In genomic region chr20:34302723-34303528, GRCh38 we compare ENCODE assay signal across 1 cellular context.
TF ChIP-seq lines count a peak whose summit lies in the region.

AHCY (minus strand) TSS chr20:34303355; CDS start chr20:34303270, 85 bp downstream.

TF ChIP-seq in GM12878, 131 proteins besides CTCF, POLR2A, EP300 and RAD21 (continued from another document and continues in another):
- TF ChIP-seq, protein P1, sequence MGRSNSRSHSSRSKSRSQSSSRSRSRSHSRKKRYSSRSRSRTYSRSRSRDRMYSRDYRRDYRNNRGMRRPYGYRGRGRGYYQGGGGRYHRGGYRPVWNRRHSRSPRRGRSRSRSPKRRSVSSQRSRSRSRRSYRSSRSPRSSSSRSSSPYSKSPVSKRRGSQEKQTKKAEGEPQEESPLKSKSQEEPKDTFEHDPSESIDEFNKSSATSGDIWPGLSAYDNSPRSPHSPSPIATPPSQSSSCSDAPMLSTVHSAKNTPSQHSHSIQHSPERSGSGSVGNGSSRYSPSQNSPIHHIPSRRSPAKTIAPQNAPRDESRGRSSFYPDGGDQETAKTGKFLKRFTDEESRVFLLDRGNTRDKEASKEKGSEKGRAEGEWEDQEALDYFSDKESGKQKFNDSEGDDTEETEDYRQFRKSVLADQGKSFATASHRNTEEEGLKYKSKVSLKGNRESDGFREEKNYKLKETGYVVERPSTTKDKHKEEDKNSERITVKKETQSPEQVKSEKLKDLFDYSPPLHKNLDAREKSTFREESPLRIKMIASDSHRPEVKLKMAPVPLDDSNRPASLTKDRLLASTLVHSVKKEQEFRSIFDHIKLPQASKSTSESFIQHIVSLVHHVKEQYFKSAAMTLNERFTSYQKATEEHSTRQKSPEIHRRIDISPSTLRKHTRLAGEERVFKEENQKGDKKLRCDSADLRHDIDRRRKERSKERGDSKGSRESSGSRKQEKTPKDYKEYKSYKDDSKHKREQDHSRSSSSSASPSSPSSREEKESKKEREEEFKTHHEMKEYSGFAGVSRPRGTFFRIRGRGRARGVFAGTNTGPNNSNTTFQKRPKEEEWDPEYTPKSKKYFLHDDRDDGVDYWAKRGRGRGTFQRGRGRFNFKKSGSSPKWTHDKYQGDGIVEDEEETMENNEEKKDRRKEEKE (IDR thresholded peaks at IDR 0.05): no peak
- TF ChIP-seq HDAC6 (IDR thresholded peaks at IDR 0.05; ENCODE audit: unreplicated experiment) (no peak), CEBPZ (IDR thresholded peaks at IDR 0.05; ENCODE audit: low read depth, low read length) (no peak), LARP7 (IDR thresholded peaks at IDR 0.05) (peak; percentile 91), FOXK2 (IDR thresholded peaks at IDR 0.05) (no peak), NBN (IDR thresholded peaks at IDR 0.05) (peak; percentile 48; the same call in 1 of the 2 replicates), RELA (IDR thresholded peaks at IDR 0.05; ENCODE audit: borderline replicate concordance, partially characterized antibody) (no peak), ELK1 (IDR thresholded peaks at IDR 0.05; ENCODE audit: low read depth, low read length) (no peak), BMI1 (IDR thresholded peaks at IDR 0.05; ENCODE audit: borderline replicate concordance) (no peak), HDGF (IDR thresholded peaks at IDR 0.05) (no peak), BACH1 (IDR thresholded peaks at IDR 0.05; ENCODE audit: borderline replicate concordance) (peak; percentile 82), YBX1 (IDR thresholded peaks at IDR 0.05) (no peak), SP1 (IDR thresholded peaks at IDR 0.05; ENCODE audit: low read depth, low read length) (no peak), SUZ12 (IDR thresholded peaks at IDR 0.05; ENCODE audit: unreplicated experiment) (no peak), HCFC1 (IDR thresholded peaks at IDR 0.05; ENCODE audit: low read length) (peak; percentile 94), WRNIP1 (IDR thresholded peaks at IDR 0.05; ENCODE audit: borderline replicate concordance, low read depth, low read length) (no peak), SMAD1 (IDR thresholded peaks at IDR 0.05; ENCODE audit: low read depth, partially characterized antibody) (no peak), TCF3 (IDR thresholded peaks at IDR 0.05; ENCODE audit: borderline replicate concordance, insufficient read depth, low read depth, low read length) (peak; percentile 82), POLR2AphosphoS5 (IDR thresholded peaks at IDR 0.05; ENCODE audit: low read length) (peak; percentile 78), JUNB (IDR thresholded peaks at IDR 0.05) (no peak), MTA3 (IDR thresholded peaks at IDR 0.05; ENCODE audit: borderline replicate concordance, low read length) (no peak), TBL1XR1 (IDR thresholded peaks at IDR 0.05; ENCODE audit: low read depth, low read length) (no peak), KDM1A (IDR thresholded peaks at IDR 0.05; ENCODE audit: borderline replicate concordance) (no peak), NFYA (IDR thresholded peaks at IDR 0.05; ENCODE audit: borderline replicate concordance, low read depth, low read length) (no peak), TAF1 (IDR thresholded peaks at IDR 0.05; ENCODE audit: borderline replicate concordance, low read depth, low read length) (peak; percentile 81), SMAD5 (IDR thresholded peaks at IDR 0.05; ENCODE audit: low read depth) (0 out of 2 replicates have a peak, but pooled peaks have one; percentile 9), BCL3 (IDR thresholded peaks at IDR 0.05; ENCODE audit: borderline replicate concordance, insufficient read depth, low read depth, low read length, poor library complexity, severe bottlenecking) (no peak), ZNF384 (IDR thresholded peaks at IDR 0.05; ENCODE audit: borderline replicate concordance, low read depth, low read length) (no peak), TCF12 (IDR thresholded peaks at IDR 0.05; ENCODE audit: low read depth, low read length) (peak; percentile 61; the same call in 1 of the 2 replicates), RUNX3 (IDR thresholded peaks at IDR 0.05; ENCODE audit: low read length) (peak; percentile 82), NR2C1 (IDR thresholded peaks at IDR 0.05) (peak; percentile 44; the same call in 1 of the 2 replicates), POU2F2 (IDR thresholded peaks at IDR 0.05; ENCODE audit: borderline replicate concordance, low read depth, low read length) (peak; percentile 100), CREM (IDR thresholded peaks at IDR 0.05; ENCODE audit: low read depth) (peak; percentile 65), ZNF592 (IDR thresholded peaks at IDR 0.05) (no peak)
- TF ChIP-seq, protein P2, sequence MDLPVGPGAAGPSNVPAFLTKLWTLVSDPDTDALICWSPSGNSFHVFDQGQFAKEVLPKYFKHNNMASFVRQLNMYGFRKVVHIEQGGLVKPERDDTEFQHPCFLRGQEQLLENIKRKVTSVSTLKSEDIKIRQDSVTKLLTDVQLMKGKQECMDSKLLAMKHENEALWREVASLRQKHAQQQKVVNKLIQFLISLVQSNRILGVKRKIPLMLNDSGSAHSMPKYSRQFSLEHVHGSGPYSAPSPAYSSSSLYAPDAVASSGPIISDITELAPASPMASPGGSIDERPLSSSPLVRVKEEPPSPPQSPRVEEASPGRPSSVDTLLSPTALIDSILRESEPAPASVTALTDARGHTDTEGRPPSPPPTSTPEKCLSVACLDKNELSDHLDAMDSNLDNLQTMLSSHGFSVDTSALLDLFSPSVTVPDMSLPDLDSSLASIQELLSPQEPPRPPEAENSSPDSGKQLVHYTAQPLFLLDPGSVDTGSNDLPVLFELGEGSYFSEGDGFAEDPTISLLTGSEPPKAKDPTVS (IDR thresholded peaks at IDR 0.05; ENCODE audit: low read depth, low read length): no peak
- TF ChIP-seq, protein P3, sequence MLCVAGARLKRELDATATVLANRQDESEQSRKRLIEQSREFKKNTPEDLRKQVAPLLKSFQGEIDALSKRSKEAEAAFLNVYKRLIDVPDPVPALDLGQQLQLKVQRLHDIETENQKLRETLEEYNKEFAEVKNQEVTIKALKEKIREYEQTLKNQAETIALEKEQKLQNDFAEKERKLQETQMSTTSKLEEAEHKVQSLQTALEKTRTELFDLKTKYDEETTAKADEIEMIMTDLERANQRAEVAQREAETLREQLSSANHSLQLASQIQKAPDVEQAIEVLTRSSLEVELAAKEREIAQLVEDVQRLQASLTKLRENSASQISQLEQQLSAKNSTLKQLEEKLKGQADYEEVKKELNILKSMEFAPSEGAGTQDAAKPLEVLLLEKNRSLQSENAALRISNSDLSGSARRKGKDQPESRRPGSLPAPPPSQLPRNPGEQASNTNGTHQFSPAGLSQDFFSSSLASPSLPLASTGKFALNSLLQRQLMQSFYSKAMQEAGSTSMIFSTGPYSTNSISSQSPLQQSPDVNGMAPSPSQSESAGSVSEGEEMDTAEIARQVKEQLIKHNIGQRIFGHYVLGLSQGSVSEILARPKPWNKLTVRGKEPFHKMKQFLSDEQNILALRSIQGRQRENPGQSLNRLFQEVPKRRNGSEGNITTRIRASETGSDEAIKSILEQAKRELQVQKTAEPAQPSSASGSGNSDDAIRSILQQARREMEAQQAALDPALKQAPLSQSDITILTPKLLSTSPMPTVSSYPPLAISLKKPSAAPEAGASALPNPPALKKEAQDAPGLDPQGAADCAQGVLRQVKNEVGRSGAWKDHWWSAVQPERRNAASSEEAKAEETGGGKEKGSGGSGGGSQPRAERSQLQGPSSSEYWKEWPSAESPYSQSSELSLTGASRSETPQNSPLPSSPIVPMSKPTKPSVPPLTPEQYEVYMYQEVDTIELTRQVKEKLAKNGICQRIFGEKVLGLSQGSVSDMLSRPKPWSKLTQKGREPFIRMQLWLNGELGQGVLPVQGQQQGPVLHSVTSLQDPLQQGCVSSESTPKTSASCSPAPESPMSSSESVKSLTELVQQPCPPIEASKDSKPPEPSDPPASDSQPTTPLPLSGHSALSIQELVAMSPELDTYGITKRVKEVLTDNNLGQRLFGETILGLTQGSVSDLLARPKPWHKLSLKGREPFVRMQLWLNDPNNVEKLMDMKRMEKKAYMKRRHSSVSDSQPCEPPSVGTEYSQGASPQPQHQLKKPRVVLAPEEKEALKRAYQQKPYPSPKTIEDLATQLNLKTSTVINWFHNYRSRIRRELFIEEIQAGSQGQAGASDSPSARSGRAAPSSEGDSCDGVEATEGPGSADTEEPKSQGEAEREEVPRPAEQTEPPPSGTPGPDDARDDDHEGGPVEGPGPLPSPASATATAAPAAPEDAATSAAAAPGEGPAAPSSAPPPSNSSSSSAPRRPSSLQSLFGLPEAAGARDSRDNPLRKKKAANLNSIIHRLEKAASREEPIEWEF (IDR thresholded peaks at IDR 0.05; ENCODE audit: insufficient replicate concordance, low read depth, low read length): no peak
- TF ChIP-seq, protein P4, sequence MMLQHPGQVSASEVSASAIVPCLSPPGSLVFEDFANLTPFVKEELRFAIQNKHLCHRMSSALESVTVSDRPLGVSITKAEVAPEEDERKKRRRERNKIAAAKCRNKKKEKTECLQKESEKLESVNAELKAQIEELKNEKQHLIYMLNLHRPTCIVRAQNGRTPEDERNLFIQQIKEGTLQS (IDR thresholded peaks at IDR 0.05; ENCODE audit: borderline replicate concordance, extremely low read depth, low read depth, low read length): peak; percentile 32; the same call in 1 of the 2 replicates
- TF ChIP-seq, protein P5, sequence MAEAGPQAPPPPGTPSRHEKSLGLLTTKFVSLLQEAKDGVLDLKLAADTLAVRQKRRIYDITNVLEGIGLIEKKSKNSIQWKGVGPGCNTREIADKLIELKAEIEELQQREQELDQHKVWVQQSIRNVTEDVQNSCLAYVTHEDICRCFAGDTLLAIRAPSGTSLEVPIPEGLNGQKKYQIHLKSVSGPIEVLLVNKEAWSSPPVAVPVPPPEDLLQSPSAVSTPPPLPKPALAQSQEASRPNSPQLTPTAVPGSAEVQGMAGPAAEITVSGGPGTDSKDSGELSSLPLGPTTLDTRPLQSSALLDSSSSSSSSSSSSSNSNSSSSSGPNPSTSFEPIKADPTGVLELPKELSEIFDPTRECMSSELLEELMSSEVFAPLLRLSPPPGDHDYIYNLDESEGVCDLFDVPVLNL (IDR thresholded peaks at IDR 0.05; ENCODE audit: low read depth, low read length): no peak
